ENCODE assay signal across 2 cellular contexts in the genomic region with DNA sequence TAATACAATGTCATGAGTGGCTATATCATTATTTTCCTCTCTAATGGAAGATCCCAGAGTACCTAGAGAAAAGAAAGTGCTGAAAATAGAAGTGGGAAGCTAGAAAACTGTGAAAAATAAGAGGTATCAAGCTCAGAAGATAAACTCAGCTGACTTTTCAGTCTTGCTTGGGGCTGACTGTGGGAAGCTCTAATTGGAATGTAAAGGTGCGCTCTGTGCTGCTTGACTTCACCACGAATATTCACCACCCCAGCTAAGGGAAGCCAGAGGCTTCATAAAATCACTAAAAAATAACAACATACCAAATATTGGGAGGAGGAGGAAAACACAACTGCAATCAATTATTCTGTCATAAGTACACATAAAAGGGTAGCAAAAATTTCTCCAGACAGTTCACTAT.
TF ChIP-seq lines count a peak whose summit lies in the region.

No MANE protein-coding gene starts in this region.

TF ChIP-seq in GM23338, 12 proteins besides CTCF, POLR2A, EP300 and RAD21 (continued from another document):
- TF ChIP-seq, protein P1, sequence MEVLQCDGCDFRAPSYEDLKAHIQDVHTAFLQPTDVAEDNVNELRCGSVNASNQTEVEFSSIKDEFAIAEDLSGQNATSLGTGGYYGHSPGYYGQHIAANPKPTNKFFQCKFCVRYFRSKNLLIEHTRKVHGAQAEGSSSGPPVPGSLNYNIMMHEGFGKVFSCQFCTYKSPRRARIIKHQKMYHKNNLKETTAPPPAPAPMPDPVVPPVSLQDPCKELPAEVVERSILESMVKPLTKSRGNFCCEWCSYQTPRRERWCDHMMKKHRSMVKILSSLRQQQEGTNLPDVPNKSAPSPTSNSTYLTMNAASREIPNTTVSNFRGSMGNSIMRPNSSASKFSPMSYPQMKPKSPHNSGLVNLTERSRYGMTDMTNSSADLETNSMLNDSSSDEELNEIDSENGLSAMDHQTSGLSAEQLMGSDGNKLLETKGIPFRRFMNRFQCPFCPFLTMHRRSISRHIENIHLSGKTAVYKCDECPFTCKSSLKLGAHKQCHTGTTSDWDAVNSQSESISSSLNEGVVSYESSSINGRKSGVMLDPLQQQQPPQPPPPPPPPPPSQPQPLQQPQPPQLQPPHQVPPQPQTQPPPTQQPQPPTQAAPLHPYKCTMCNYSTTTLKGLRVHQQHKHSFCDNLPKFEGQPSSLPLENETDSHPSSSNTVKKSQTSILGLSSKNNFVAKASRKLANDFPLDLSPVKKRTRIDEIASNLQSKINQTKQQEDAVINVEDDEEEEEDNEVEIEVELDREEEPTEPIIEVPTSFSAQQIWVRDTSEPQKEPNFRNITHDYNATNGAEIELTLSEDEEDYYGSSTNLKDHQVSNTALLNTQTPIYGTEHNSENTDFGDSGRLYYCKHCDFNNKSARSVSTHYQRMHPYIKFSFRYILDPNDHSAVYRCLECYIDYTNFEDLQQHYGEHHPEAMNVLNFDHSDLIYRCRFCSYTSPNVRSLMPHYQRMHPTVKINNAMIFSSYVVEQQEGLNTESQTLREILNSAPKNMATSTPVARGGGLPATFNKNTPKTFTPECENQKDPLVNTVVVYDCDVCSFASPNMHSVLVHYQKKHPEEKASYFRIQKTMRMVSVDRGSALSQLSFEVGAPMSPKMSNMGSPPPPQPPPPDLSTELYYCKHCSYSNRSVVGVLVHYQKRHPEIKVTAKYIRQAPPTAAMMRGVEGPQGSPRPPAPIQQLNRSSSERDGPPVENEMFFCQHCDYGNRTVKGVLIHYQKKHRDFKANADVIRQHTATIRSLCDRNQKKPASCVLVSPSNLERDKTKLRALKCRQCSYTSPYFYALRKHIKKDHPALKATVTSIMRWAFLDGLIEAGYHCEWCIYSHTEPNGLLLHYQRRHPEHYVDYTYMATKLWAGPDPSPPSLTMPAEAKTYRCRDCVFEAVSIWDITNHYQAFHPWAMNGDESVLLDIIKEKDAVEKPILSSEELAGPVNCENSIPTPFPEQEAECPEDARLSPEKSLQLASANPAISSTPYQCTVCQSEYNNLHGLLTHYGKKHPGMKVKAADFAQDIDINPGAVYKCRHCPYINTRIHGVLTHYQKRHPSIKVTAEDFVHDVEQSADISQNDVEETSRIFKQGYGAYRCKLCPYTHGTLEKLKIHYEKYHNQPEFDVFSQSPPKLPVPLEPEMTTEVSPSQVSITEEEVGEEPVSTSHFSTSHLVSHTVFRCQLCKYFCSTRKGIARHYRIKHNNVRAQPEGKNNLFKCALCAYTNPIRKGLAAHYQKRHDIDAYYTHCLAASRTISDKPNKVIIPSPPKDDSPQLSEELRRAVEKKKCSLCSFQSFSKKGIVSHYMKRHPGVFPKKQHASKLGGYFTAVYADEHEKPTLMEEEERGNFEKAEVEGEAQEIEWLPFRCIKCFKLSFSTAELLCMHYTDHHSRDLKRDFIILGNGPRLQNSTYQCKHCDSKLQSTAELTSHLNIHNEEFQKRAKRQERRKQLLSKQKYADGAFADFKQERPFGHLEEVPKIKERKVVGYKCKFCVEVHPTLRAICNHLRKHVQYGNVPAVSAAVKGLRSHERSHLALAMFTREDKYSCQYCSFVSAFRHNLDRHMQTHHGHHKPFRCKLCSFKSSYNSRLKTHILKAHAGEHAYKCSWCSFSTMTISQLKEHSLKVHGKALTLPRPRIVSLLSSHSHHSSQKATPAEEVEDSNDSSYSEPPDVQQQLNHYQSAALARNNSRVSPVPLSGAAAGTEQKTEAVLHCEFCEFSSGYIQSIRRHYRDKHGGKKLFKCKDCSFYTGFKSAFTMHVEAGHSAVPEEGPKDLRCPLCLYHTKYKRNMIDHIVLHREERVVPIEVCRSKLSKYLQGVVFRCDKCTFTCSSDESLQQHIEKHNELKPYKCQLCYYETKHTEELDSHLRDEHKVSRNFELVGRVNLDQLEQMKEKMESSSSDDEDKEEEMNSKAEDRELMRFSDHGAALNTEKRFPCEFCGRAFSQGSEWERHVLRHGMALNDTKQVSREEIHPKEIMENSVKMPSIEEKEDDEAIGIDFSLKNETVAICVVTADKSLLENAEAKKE (CRISPR knock-in tag; IDR thresholded peaks at IDR 0.05), result no peak
- no peak for TF ChIP-seq ZNF114 (CRISPR knock-in tag; IDR thresholded peaks at IDR 0.05)
- no peak for TF ChIP-seq POLR2AphosphoS5 (IDR thresholded peaks at IDR 0.05; ENCODE audit: low read depth)
- no peak for TF ChIP-seq EZH2 (IDR thresholded peaks at IDR 0.05; ENCODE audit: low read depth, unreplicated experiment)
- TF ChIP-seq, protein P2, sequence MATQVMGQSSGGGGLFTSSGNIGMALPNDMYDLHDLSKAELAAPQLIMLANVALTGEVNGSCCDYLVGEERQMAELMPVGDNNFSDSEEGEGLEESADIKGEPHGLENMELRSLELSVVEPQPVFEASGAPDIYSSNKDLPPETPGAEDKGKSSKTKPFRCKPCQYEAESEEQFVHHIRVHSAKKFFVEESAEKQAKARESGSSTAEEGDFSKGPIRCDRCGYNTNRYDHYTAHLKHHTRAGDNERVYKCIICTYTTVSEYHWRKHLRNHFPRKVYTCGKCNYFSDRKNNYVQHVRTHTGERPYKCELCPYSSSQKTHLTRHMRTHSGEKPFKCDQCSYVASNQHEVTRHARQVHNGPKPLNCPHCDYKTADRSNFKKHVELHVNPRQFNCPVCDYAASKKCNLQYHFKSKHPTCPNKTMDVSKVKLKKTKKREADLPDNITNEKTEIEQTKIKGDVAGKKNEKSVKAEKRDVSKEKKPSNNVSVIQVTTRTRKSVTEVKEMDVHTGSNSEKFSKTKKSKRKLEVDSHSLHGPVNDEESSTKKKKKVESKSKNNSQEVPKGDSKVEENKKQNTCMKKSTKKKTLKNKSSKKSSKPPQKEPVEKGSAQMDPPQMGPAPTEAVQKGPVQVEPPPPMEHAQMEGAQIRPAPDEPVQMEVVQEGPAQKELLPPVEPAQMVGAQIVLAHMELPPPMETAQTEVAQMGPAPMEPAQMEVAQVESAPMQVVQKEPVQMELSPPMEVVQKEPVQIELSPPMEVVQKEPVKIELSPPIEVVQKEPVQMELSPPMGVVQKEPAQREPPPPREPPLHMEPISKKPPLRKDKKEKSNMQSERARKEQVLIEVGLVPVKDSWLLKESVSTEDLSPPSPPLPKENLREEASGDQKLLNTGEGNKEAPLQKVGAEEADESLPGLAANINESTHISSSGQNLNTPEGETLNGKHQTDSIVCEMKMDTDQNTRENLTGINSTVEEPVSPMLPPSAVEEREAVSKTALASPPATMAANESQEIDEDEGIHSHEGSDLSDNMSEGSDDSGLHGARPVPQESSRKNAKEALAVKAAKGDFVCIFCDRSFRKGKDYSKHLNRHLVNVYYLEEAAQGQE (IDR thresholded peaks at IDR 0.05; ENCODE audit: unreplicated experiment), result no peak
- TF ChIP-seq CREB1 (CRISPR knock-in tag; IDR thresholded peaks at IDR 0.05; ENCODE audit: low read depth), result no peak

TF ChIP-seq in WTC11, 78 proteins besides CTCF, POLR2A, EP300 and RAD21 (continued from another document):
- TF ChIP-seq, protein P3, sequence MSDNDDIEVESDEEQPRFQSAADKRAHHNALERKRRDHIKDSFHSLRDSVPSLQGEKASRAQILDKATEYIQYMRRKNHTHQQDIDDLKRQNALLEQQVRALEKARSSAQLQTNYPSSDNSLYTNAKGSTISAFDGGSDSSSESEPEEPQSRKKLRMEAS (CRISPR knock-in tag; IDR thresholded peaks at IDR 0.05), result no peak
- TF ChIP-seq ZNF396 (CRISPR knock-in tag; IDR thresholded peaks at IDR 0.05; ENCODE audit: borderline replicate concordance) (no peak), TCF7 (CRISPR knock-in tag; IDR thresholded peaks at IDR 0.05; ENCODE audit: low read depth) (no peak), ZNF423 (CRISPR knock-in tag; IDR thresholded peaks at IDR 0.05) (no peak), MXD4 (CRISPR knock-in tag; IDR thresholded peaks at IDR 0.05; ENCODE audit: borderline replicate concordance) (no peak), JUN (CRISPR knock-in tag; IDR thresholded peaks at IDR 0.05) (no peak), CREM (CRISPR knock-in tag; IDR thresholded peaks at IDR 0.05) (no peak)
- TF ChIP-seq, protein P4, sequence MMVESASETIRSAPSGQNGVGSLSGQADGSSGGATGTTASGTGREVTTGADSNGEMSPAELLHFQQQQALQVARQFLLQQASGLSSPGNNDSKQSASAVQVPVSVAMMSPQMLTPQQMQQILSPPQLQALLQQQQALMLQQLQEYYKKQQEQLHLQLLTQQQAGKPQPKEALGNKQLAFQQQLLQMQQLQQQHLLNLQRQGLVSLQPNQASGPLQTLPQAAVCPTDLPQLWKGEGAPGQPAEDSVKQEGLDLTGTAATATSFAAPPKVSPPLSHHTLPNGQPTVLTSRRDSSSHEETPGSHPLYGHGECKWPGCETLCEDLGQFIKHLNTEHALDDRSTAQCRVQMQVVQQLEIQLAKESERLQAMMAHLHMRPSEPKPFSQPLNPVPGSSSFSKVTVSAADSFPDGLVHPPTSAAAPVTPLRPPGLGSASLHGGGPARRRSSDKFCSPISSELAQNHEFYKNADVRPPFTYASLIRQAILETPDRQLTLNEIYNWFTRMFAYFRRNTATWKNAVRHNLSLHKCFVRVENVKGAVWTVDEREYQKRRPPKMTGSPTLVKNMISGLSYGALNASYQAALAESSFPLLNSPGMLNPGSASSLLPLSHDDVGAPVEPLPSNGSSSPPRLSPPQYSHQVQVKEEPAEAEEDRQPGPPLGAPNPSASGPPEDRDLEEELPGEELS (CRISPR knock-in tag; IDR thresholded peaks at IDR 0.05), result no peak
- TF ChIP-seq, protein P5, sequence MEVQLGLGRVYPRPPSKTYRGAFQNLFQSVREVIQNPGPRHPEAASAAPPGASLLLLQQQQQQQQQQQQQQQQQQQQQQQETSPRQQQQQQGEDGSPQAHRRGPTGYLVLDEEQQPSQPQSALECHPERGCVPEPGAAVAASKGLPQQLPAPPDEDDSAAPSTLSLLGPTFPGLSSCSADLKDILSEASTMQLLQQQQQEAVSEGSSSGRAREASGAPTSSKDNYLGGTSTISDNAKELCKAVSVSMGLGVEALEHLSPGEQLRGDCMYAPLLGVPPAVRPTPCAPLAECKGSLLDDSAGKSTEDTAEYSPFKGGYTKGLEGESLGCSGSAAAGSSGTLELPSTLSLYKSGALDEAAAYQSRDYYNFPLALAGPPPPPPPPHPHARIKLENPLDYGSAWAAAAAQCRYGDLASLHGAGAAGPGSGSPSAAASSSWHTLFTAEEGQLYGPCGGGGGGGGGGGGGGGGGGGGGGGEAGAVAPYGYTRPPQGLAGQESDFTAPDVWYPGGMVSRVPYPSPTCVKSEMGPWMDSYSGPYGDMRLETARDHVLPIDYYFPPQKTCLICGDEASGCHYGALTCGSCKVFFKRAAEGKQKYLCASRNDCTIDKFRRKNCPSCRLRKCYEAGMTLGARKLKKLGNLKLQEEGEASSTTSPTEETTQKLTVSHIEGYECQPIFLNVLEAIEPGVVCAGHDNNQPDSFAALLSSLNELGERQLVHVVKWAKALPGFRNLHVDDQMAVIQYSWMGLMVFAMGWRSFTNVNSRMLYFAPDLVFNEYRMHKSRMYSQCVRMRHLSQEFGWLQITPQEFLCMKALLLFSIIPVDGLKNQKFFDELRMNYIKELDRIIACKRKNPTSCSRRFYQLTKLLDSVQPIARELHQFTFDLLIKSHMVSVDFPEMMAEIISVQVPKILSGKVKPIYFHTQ (CRISPR knock-in tag; IDR thresholded peaks at IDR 0.05), result no peak
- TF ChIP-seq, protein P6, sequence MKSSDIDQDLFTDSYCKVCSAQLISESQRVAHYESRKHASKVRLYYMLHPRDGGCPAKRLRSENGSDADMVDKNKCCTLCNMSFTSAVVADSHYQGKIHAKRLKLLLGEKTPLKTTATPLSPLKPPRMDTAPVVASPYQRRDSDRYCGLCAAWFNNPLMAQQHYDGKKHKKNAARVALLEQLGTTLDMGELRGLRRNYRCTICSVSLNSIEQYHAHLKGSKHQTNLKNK (CRISPR knock-in tag; IDR thresholded peaks at IDR 0.05), result no peak
- TF ChIP-seq, protein P7, sequence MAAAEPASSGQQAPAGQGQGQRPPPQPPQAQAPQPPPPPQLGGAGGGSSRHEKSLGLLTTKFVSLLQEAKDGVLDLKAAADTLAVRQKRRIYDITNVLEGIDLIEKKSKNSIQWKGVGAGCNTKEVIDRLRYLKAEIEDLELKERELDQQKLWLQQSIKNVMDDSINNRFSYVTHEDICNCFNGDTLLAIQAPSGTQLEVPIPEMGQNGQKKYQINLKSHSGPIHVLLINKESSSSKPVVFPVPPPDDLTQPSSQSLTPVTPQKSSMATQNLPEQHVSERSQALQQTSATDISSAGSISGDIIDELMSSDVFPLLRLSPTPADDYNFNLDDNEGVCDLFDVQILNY (CRISPR knock-in tag; IDR thresholded peaks at IDR 0.05), result no peak
- TF ChIP-seq, protein P8, sequence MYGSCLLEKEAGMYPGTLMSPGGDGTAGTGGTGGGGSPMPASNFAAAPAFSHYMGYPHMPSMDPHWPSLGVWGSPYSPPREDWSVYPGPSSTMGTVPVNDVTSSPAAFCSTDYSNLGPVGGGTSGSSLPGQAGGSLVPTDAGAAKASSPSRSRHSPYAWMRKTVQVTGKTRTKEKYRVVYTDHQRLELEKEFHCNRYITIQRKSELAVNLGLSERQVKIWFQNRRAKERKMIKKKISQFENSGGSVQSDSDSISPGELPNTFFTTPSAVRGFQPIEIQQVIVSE (CRISPR knock-in tag; IDR thresholded peaks at IDR 0.05; ENCODE audit: borderline replicate concordance), result no peak
- TF ChIP-seq, protein P9, sequence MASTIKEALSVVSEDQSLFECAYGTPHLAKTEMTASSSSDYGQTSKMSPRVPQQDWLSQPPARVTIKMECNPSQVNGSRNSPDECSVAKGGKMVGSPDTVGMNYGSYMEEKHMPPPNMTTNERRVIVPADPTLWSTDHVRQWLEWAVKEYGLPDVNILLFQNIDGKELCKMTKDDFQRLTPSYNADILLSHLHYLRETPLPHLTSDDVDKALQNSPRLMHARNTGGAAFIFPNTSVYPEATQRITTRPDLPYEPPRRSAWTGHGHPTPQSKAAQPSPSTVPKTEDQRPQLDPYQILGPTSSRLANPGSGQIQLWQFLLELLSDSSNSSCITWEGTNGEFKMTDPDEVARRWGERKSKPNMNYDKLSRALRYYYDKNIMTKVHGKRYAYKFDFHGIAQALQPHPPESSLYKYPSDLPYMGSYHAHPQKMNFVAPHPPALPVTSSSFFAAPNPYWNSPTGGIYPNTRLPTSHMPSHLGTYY (CRISPR knock-in tag; IDR thresholded peaks at IDR 0.05), result no peak
- TF ChIP-seq, protein P10, sequence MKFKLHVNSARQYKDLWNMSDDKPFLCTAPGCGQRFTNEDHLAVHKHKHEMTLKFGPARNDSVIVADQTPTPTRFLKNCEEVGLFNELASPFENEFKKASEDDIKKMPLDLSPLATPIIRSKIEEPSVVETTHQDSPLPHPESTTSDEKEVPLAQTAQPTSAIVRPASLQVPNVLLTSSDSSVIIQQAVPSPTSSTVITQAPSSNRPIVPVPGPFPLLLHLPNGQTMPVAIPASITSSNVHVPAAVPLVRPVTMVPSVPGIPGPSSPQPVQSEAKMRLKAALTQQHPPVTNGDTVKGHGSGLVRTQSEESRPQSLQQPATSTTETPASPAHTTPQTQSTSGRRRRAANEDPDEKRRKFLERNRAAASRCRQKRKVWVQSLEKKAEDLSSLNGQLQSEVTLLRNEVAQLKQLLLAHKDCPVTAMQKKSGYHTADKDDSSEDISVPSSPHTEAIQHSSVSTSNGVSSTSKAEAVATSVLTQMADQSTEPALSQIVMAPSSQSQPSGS (CRISPR knock-in tag; IDR thresholded peaks at IDR 0.05; ENCODE audit: borderline replicate concordance, low read depth), result no peak
